ENCODE assay signal across 8 cellular contexts in genomic region chr18:62187543-62188378, GRCh38. TPM values are rescaled to one million over a fixed set of nuclear protein-coding genes. Genes with fewer than 3 reads are reported as not detected.
A peak's percentile ranks its signal among the peaks of the same experiment; 100 is the strongest.
DNase-seq lines count a peak whose midpoint lies in the region; ATAC-seq, FAIRE-seq and TF ChIP-seq lines count a peak whose summit lies in the region.

No MANE protein-coding gene starts in this region.

- intact Hi-C loops in natural killer cell (cut with micrococcal nuclease), result loop anchor here (1.0 to 10.0 kb wide), 3 partner anchors 339 to 527 kb away; partner anchors contain the start of gene PHLPP1

- H3K4me3 Mint-ChIP-seq in activated T-cell treated with anti-CD3 and anti-CD28 coated beads, Interleukin-2, amount 50 U/mL, for 4 hours, result peak overlapping the region; percentile 97
- H3K4me3 Mint-ChIP-seq in natural killer cell, result peak overlapping the region; percentile 100

- H3K36me3 Mint-ChIP-seq in activated T-cell treated with anti-CD3 and anti-CD28 coated beads, Interleukin-2, amount 50 U/mL, for 4 hours (ENCODE audit: insufficient read depth), result peaks cover 21% of the 10 kb centered on the region
- peaks cover 6% of the 10 kb centered on the region for H3K36me3 Mint-ChIP-seq in natural killer cell

- TF ChIP-seq CTCF in natural killer cell (IDR thresholded peaks at IDR 0.05), result peak; percentile 16

- H3K4me1 ChIP-seq in HAP-1, result peaks cover 24% of the 10 kb centered on the region

- no peak for FAIRE-seq in urothelium cell line (lab: Jason Lieb, UNC)

- in situ Hi-C loops in HAP-1 (cut with MboI; ENCODE audit: low sequenced_read_pairs), result loop anchor here (5.0 to 25.0 kb wide), 3 partner anchors 55 to 800 kb away; no protein-coding TSS in a partner anchor

- H3K9me3 ChIP-seq in HAP-1, result peaks cover 8% of the 10 kb centered on the region

- H3K36me3 ChIP-seq in HAP-1 (replicated peaks), result peaks cover 4% of the 10 kb centered on the region; the same call in 1 of the 2 replicates

- no peaks in the 10 kb centered on the region for H3K9me3 Mint-ChIP-seq in activated T-cell treated with anti-CD3 and anti-CD28 coated beads, Interleukin-2, amount 50 U/mL, for 4 hours
- no peaks in the 10 kb centered on the region for H3K9me3 Mint-ChIP-seq in natural killer cell

- ATAC-seq in activated T-cell treated with anti-CD3 and anti-CD28 coated beads, Interleukin-2, amount 50 U/mL, for 4 hours, result no peak
- no peak for ATAC-seq in natural killer cell

- H3K27ac Mint-ChIP-seq in natural killer cell, result peak overlapping the region; percentile 96 to 98

- peak overlapping the region; percentile 93 for H3K4me3 ChIP-seq in HAP-1

- peak; percentile 38 for DNase-seq in EH (ENCODE audit: low read depth)
- peak; percentile 46 to 53 for DNase-seq in HAP-1 (ENCODE audit: low spot score in 2 of 2)
- DNase-seq in NCI-H226, result peak; percentile 7
- no peak for DNase-seq in activated T-cell treated with anti-CD3 and anti-CD28 coated beads, Interleukin-2, amount 50 U/mL, for 4 hours
- peak; percentile 2 for DNase-seq in fibroblast of gingiva (ENCODE audit: low read depth)
- DNase-seq in natural killer cell, result peak; percentile 25
- peak; percentile 12 for DNase-seq in urothelium cell line (ENCODE audit: low spot score)
- DNase-seq in NCI-H1048 (lab: John Stamatoyannopoulos, UW), result no peak

- no peaks in the 10 kb centered on the region for H3K27me3 ChIP-seq in HAP-1 (ENCODE audit: low read depth)

- no peaks in the 10 kb centered on the region for H3K27me3 Mint-ChIP-seq in activated T-cell treated with anti-CD3 and anti-CD28 coated beads, Interleukin-2, amount 50 U/mL, for 4 hours (ENCODE audit: low read depth)
- no peaks in the 10 kb centered on the region for H3K27me3 Mint-ChIP-seq in natural killer cell (ENCODE audit: low read depth in 2 of 2)

- H3K4me1 Mint-ChIP-seq in activated T-cell treated with anti-CD3 and anti-CD28 coated beads, Interleukin-2, amount 50 U/mL, for 4 hours (ENCODE audit: low read depth), result peaks cover 60% of the 10 kb centered on the region
- peaks cover 68 to 69% of the 10 kb centered on the region in 2 donors for H3K4me1 Mint-ChIP-seq in natural killer cell

RNA-seq across cellular contexts. Expression of gene RELCH, which starts 0.7 kb away (rescaled TPM):
- total RNA-seq in activated T-cell treated with anti-CD3 and anti-CD28 coated beads, Interleukin-2, amount 50 U/mL, for 4 hours, result 10 to 100 TPM; 14.6 to 20.2 (median 18.8) TPM
- total RNA-seq in natural killer cell, result 10 to 100 TPM; 60.1 to 69.9 (median 63.9) TPM

RNA-seq across cellular contexts. Expression of gene PIGN, which starts 0.9 kb away (rescaled TPM):
- 10 to 100 TPM; 15.9 to 18.9 (median 17.1) TPM for total RNA-seq in activated T-cell treated with anti-CD3 and anti-CD28 coated beads, Interleukin-2, amount 50 U/mL, for 4 hours
- 10 to 100 TPM; 12.2 to 21.7 (median 20.1) TPM for total RNA-seq in natural killer cell

Comparison
In these comparisons a context has a peak if more than half of its experiments do, and no peak if none do; other contexts are left out.
1. DNase-seq: peak in EH (single experiment), HAP-1 (2 of 2), NCI-H226 (single experiment), fibroblast of gingiva (single experiment), natural killer cell (single experiment) and urothelium cell line (single experiment); none in activated T-cell treated with anti-CD3 and anti-CD28 coated beads, Interleukin-2, amount 50 U/mL, for 4 hours (single experiment) and NCI-H1048 (single experiment).